ENCODE assay signal across 1 cellular context in genomic region chr12:58919271-58920101, GRCh38.
A peak's percentile ranks its signal among the peaks of the same experiment; 100 is the strongest.
TF ChIP-seq lines count a peak whose summit lies in the region.

No MANE protein-coding gene starts in this region.

TF ChIP-seq in HEK293, 187 proteins besides CTCF, POLR2A, EP300 and RAD21 (continued from another document):
- TF ChIP-seq, protein P1, sequence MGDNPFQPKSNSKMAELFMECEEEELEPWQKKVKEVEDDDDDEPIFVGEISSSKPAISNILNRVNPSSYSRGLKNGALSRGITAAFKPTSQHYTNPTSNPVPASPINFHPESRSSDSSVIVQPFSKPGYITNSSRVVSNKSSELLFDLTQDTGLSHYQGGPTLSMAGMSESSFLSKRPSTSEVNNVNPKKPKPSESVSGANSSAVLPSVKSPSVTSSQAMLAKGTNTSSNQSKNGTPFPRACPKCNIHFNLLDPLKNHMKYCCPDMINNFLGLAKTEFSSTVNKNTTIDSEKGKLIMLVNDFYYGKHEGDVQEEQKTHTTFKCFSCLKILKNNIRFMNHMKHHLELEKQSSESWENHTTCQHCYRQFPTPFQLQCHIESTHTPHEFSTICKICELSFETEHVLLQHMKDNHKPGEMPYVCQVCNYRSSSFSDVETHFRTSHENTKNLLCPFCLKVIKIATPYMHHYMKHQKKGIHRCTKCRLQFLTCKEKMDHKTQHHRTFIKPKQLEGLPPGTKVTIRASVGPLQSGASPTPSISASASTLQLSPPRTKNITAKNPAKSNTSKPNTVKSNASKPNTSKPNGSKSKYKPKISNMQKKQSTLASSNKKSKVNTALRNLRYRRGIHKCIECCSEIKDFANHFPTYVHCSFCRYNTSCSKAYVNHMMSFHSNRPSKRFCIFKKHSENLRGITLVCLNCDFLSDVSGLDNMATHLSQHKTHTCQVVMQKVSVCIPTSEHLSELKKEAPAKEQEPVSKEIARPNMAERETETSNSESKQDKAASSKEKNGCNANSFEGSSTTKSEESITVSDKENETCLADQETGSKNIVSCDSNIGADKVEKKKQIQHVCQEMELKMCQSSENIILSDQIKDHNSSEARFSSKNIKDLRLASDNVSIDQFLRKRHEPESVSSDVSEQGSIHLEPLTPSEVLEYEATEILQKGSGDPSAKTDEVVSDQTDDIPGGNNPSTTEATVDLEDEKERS (tag by site-specific recombination; IDR thresholded peaks at IDR 0.05) = no peak
- no peak for TF ChIP-seq OVOL3 (tag by site-specific recombination; IDR thresholded peaks at IDR 0.05)
- TF ChIP-seq, protein P2, sequence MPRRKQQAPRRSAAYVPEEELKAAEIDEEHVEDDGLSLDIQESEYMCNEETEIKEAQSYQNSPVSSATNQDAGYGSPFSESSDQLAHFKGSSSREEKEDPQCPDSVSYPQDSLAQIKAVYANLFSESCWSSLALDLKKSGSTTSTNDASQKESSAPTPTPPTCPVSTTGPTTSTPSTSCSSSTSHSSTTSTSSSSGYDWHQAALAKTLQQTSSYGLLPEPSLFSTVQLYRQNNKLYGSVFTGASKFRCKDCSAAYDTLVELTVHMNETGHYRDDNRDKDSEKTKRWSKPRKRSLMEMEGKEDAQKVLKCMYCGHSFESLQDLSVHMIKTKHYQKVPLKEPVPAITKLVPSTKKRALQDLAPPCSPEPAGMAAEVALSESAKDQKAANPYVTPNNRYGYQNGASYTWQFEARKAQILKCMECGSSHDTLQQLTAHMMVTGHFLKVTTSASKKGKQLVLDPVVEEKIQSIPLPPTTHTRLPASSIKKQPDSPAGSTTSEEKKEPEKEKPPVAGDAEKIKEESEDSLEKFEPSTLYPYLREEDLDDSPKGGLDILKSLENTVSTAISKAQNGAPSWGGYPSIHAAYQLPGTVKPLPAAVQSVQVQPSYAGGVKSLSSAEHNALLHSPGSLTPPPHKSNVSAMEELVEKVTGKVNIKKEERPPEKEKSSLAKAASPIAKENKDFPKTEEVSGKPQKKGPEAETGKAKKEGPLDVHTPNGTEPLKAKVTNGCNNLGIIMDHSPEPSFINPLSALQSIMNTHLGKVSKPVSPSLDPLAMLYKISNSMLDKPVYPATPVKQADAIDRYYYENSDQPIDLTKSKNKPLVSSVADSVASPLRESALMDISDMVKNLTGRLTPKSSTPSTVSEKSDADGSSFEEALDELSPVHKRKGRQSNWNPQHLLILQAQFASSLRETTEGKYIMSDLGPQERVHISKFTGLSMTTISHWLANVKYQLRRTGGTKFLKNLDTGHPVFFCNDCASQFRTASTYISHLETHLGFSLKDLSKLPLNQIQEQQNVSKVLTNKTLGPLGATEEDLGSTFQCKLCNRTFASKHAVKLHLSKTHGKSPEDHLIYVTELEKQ (tag by site-specific recombination; IDR thresholded peaks at IDR 0.05; ENCODE audit: borderline replicate concordance) = no peak
- TF ChIP-seq ZNF426 (tag by site-specific recombination; IDR thresholded peaks at IDR 0.05) = no peak
- no peak for TF ChIP-seq SETDB1 (IDR thresholded peaks at IDR 0.05; ENCODE audit: insufficient read length, low read length)
- no peak for TF ChIP-seq ATF2 (tag by site-specific recombination; IDR thresholded peaks at IDR 0.05; ENCODE audit: low read depth)
- peak; percentile 45; the same call in 1 of the 2 replicates for TF ChIP-seq ZNF341 (tag by site-specific recombination; IDR thresholded peaks at IDR 0.05; ENCODE audit: low read depth)
- TF ChIP-seq ZSCAN16 (tag by site-specific recombination; IDR thresholded peaks at IDR 0.05) = no peak
- TF ChIP-seq YY2 (tag by site-specific recombination; IDR thresholded peaks at IDR 0.05) = no peak
- no peak for TF ChIP-seq ZNF169 (tag by site-specific recombination; IDR thresholded peaks at IDR 0.05)
- no peak for TF ChIP-seq ZNF558 (tag by site-specific recombination; IDR thresholded peaks at IDR 0.05)
- no peak for TF ChIP-seq ZBTB1 (tag by site-specific recombination; IDR thresholded peaks at IDR 0.05)
- no peak for TF ChIP-seq ZNF280C (tag by site-specific recombination; IDR thresholded peaks at IDR 0.05)
- no peak for TF ChIP-seq ZNF112 (tag by site-specific recombination; IDR thresholded peaks at IDR 0.05)
- TF ChIP-seq ZNF354C (tag by site-specific recombination; IDR thresholded peaks at IDR 0.05; ENCODE audit: borderline replicate concordance, low read depth) = no peak
- TF ChIP-seq SP7 (tag by site-specific recombination; IDR thresholded peaks at IDR 0.05) = no peak; the same call in 1 of the 2 replicates
- peak; percentile 17; the same call in 1 of the 2 replicates for TF ChIP-seq OSR2 (tag by site-specific recombination; IDR thresholded peaks at IDR 0.05)
- peak; percentile 50; the same call in 1 of the 2 replicates for TF ChIP-seq PRDM1 (tag by site-specific recombination; IDR thresholded peaks at IDR 0.05)
- no peak; the same call in none of the 2 replicates for TF ChIP-seq ZNF629 (tag by site-specific recombination; IDR thresholded peaks at IDR 0.05)
- no peak for TF ChIP-seq ZNF16 (tag by site-specific recombination; IDR thresholded peaks at IDR 0.05; ENCODE audit: low read depth)
- no peak for TF ChIP-seq ZNF596 (tag by site-specific recombination; IDR thresholded peaks at IDR 0.05)
